24 cellular contexts compared by ENCODE assay signal in genomic region chr11:83655996-83656395, GRCh38.
"Had no signal": no experiment of that assay in that cellular context is flagged by ENCODE, and none has a peak within 500 bp of the region (broad histone marks: within the 10 kb centered on the region; RNA-seq: fewer than 3 reads in every experiment).

No MANE protein-coding gene starts in this region.

- H3K27me3 Mint-ChIP-seq: activated CD8-positive, alpha-beta memory T cell treated with anti-CD3 and anti-CD28 coated beads, Interleukin-2, amount 10 ng/mL, durations not matched to agents 7 days and 5 days; activated naive CD8-positive, alpha-beta T cell treated with anti-CD3 and anti-CD28 coated beads for 36 hours; activated T-cell treated with anti-CD3 and anti-CD28 coated beads, Interleukin-2, amount 50 U/mL, for 24 hours had no signal

- H3K4me1 ChIP-seq: SJSA1 had no signal

- H3K4me3 ChIP-seq: MG63, SJSA1 had no signal

- ATAC-seq: activated CD8-positive, alpha-beta memory T cell treated with anti-CD3 and anti-CD28 coated beads, Interleukin-2, amount 10 ng/mL, durations not matched to agents 7 days and 5 days; PC-3; T-helper 17 cell had no signal

- H3K36me3 Mint-ChIP-seq: activated CD8-positive, alpha-beta memory T cell treated with anti-CD3 and anti-CD28 coated beads, Interleukin-2, amount 10 ng/mL, durations not matched to agents 7 days and 5 days; activated naive CD8-positive, alpha-beta T cell treated with anti-CD3 and anti-CD28 coated beads for 36 hours had no signal

- DNase-seq: activated B cell treated with CpG ODN at 0.5 μM for 24 hours; activated CD4-positive, alpha-beta T cell treated with anti-CD3 and anti-CD28 coated beads for 1 hour; activated CD4-positive, alpha-beta T cell treated with anti-CD3 and anti-CD28 coated beads, Interleukin-2, amount 10 ng/mL, durations not matched to agents 24 days and 14 days; activated CD4-positive, alpha-beta T cell treated with anti-CD3 and anti-CD28 coated beads, Interleukin-2, amount 50 U/mL, for 48 hours; activated CD8-positive, alpha-beta memory T cell treated with anti-CD3 and anti-CD28 coated beads, Interleukin-2, amount 10 ng/mL, durations not matched to agents 7 days and 5 days; activated effector memory CD4-positive, alpha-beta T cell treated with Interleukin-2 at 50 U/mL for 16 hours; activated naive CD4-positive, alpha-beta T cell treated with anti-CD3 and anti-CD28 coated beads for 36 hours; activated naive CD8-positive, alpha-beta T cell treated with anti-CD3 and anti-CD28 coated beads for 36 hours; activated T-cell treated with anti-CD3 and anti-CD28 coated beads, Interleukin-2, amount 50 U/mL, for 24 hours; MG63; MV-4-11; NCI-H1092 treated with DMSO at 0.1 percent for 48 hours; NCI-H1417 treated with DMSO at 0.1 percent for 48 hours; NCI-H187; NCI-H2081; NCI-H2227 treated with DMSO at 0.1 percent for 48 hours; NCI-H526; NK-92 treated with Interleukin-12 subunit alpha and Interleukin-12 subunit beta, amount 100 ng/mL, for 24 hours; PC-3; SHP77; T-helper 17 cell; T1000 had no signal

- H3K27ac Mint-ChIP-seq: activated B cell treated with CpG ODN at 0.5 μM for 24 hours; activated CD4-positive, alpha-beta T cell treated with anti-CD3 and anti-CD28 coated beads, Interleukin-2, amount 10 ng/mL, durations not matched to agents 24 days and 14 days; activated CD8-positive, alpha-beta memory T cell treated with anti-CD3 and anti-CD28 coated beads, Interleukin-2, amount 10 ng/mL, durations not matched to agents 7 days and 5 days; activated naive CD4-positive, alpha-beta T cell treated with anti-CD3 and anti-CD28 coated beads for 36 hours; activated naive CD8-positive, alpha-beta T cell treated with anti-CD3 and anti-CD28 coated beads for 36 hours; activated T-cell treated with anti-CD3 and anti-CD28 coated beads, Interleukin-2, amount 50 U/mL, for 24 hours; activated T-helper 1 cell treated with anti-CD3 and anti-CD28 coated beads, Interleukin-12 subunit alpha, Interleukin-12 subunit beta, Interleukin-2, Interleukin-4 antibody, amounts not matched to agents 30 ng/mL and 10 ng/mL and 1 ng/mL, durations not matched to agents 14 hours and 24 hours and 36 hours; T-helper 17 cell had no signal

- H3K9me3 Mint-ChIP-seq: activated B cell treated with CpG ODN at 0.5 μM for 24 hours; activated CD4-positive, alpha-beta T cell treated with anti-CD3 and anti-CD28 coated beads, Interleukin-2, amount 10 ng/mL, durations not matched to agents 24 days and 14 days; activated naive CD4-positive, alpha-beta T cell treated with anti-CD3 and anti-CD28 coated beads for 36 hours; activated naive CD8-positive, alpha-beta T cell treated with anti-CD3 and anti-CD28 coated beads for 36 hours; activated T-cell treated with anti-CD3 and anti-CD28 coated beads, Interleukin-2, amount 50 U/mL, for 24 hours; activated T-helper 1 cell treated with anti-CD3 and anti-CD28 coated beads, Interleukin-12 subunit alpha, Interleukin-12 subunit beta, Interleukin-2, Interleukin-4 antibody, amounts not matched to agents 30 ng/mL and 10 ng/mL and 1 ng/mL, durations not matched to agents 14 hours and 24 hours and 36 hours had no signal

- H3K4me3 Mint-ChIP-seq: activated B cell treated with CpG ODN at 0.5 μM for 24 hours; activated CD4-positive, alpha-beta T cell treated with anti-CD3 and anti-CD28 coated beads, Interleukin-2, amount 10 ng/mL, durations not matched to agents 24 days and 14 days; activated CD8-positive, alpha-beta memory T cell treated with anti-CD3 and anti-CD28 coated beads, Interleukin-2, amount 10 ng/mL, durations not matched to agents 7 days and 5 days; activated naive CD4-positive, alpha-beta T cell treated with anti-CD3 and anti-CD28 coated beads for 36 hours; activated naive CD8-positive, alpha-beta T cell treated with anti-CD3 and anti-CD28 coated beads for 36 hours; activated T-cell treated with anti-CD3 and anti-CD28 coated beads, Interleukin-2, amount 50 U/mL, for 24 hours; activated T-helper 1 cell treated with anti-CD3 and anti-CD28 coated beads, Interleukin-12 subunit alpha, Interleukin-12 subunit beta, Interleukin-2, Interleukin-4 antibody, amounts not matched to agents 30 ng/mL and 10 ng/mL and 1 ng/mL, durations not matched to agents 14 hours and 24 hours and 36 hours; T-helper 17 cell had no signal

- H3K9me3 ChIP-seq: MG63, SJSA1 had no signal

- H3K4me1 Mint-ChIP-seq: activated B cell treated with CpG ODN at 0.5 μM for 24 hours; activated CD4-positive, alpha-beta T cell treated with anti-CD3 and anti-CD28 coated beads, Interleukin-2, amount 10 ng/mL, durations not matched to agents 24 days and 14 days; activated CD8-positive, alpha-beta memory T cell treated with anti-CD3 and anti-CD28 coated beads, Interleukin-2, amount 10 ng/mL, durations not matched to agents 7 days and 5 days; activated naive CD8-positive, alpha-beta T cell treated with anti-CD3 and anti-CD28 coated beads for 36 hours; T-helper 17 cell had no signal

- H3K27ac ChIP-seq: SJSA1 had no signal

- H3K27me3 ChIP-seq: MG63, SJSA1 had no signal

- H3K36me3 ChIP-seq: MG63, SJSA1 had no signal
